ENCODE assay signal across 10 cellular contexts in the genomic region with DNA sequence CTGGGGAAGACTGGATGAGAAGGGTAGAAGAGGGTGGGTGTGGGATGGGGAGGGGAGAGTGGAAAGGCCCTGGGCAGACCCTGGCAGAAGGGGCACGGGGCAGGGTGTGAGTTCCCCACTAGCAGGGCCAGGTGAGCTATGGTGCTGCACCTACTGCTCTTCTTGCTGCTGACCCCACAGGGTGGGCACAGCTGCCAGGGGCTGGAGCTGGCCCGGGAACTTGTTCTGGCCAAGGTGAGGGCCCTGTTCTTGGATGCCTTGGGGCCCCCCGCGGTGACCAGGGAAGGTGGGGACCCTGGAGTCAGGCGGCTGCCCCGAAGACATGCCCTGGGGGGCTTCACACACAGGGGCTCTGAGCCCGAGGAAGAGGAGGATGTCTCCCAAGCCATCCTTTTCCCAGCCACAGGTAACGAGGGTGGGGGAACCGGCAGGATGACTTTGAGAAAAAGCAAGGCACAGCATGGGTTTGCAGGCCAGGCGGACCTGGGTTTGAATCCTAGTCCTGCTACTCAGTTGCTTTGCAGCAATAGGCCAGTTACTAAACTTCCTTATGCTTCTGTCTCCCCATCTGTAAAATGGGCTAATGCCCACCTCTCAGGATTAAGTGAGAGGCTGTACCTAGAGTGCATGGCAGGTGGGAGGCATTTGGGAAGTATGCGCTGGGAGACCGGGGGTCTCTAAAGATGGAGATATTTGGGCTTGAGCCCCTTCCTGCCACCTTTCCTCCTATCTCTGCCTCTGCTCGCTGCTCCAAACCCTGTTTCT. TPM values are rescaled to one million over a fixed set of nuclear protein-coding genes. Genes with fewer than 3 reads are reported as not detected.
DNase-seq lines count a peak whose midpoint lies in the region; ATAC-seq, FAIRE-seq and TF ChIP-seq lines count a peak whose summit lies in the region.
"Had no signal": no experiment of that assay in that cellular context is flagged by ENCODE, and none has a peak within 500 bp of the region (broad histone marks: within the 10 kb centered on the region; RNA-seq: fewer than 3 reads in every experiment).

A gene with protein sequence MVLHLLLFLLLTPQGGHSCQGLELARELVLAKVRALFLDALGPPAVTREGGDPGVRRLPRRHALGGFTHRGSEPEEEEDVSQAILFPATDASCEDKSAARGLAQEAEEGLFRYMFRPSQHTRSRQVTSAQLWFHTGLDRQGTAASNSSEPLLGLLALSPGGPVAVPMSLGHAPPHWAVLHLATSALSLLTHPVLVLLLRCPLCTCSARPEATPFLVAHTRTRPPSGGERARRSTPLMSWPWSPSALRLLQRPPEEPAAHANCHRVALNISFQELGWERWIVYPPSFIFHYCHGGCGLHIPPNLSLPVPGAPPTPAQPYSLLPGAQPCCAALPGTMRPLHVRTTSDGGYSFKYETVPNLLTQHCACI (plus strand): TSS at position 74 of the 765 bp plus-strand sequence. CDS start 65 bp downstream, at position 139.

- H3K18ac ChIP-seq in H1 (ENCODE audit: extremely low read depth, low read length): peak within 1 kb of the TSS; percentile 95

- TF ChIP-seq EP300 in H1 (IDR thresholded peaks at IDR 0.05; ENCODE audit: borderline replicate concordance in 1 of 2, low read depth in 2 of 2, low read length in 2 of 2): no peak

- H2BK20ac ChIP-seq in H1 (ENCODE audit: low read length): peak within 1 kb of the TSS; percentile 77; the same call in 1 of the 2 replicates

- no peak within 1 kb of the TSS for H3K23ac ChIP-seq in H1 (ENCODE audit: insufficient read length)

- CTCF ChIA-PET in H1 (lab: Charles Lee; ENCODE audit: partially characterized antibody): interaction anchor here (0.6 to 2.9 kb wide), 13 partner anchors 12 to 190 kb away, joined by 3 to 34 read pairs (median 5); a partner anchor contains a TSS

- ATAC-seq in heart right ventricle: peak in 2 of 8 donors; percentile 2 to 3
- no peak for ATAC-seq in left ventricle myocardium superior
- no peak for ATAC-seq in naive B cell (ENCODE audit: low read depth in 2 of 2)
- ATAC-seq in HG02759 (IDR thresholded peaks at IDR 0.05; ENCODE audit: unreplicated experiment): no peak

- H2BK120ac ChIP-seq in H1 (replicated peaks; ENCODE audit: low read depth, low read length): peak within 1 kb of the TSS; percentile 9

- H3K4me1 ChIP-seq in heart right ventricle: peaks cover 2 to 49% (median 13%) of the 10 kb centered on the region in 9 donors
- peaks cover 7 to 34% (median 27%) of the 10 kb centered on the region in 4 experiments for H3K4me1 ChIP-seq in H1 (replicated peaks in 1 of 4; ENCODE audit: control insufficient read depth in 3 of 4, insufficient read depth in 4 of 4, low read length in 3 of 4)
- no peaks in the 10 kb centered on the region for H3K4me1 ChIP-seq in urinary bladder (ENCODE audit: insufficient read depth)

- H2AFZ ChIP-seq in H1 (ENCODE audit: low read length): no peak within 1 kb of the TSS

- peaks cover 10% of the 10 kb centered on the region; the same call in 1 of the 2 replicates for H3K23me2 ChIP-seq in H1 (ENCODE audit: low read depth, low read length)

- WGBS in heart right ventricle, 2 donors: 82 to 86% methylated on average over 13 of the region's 13 CpGs
- WGBS in H1 (ENCODE audit: extremely low coverage in 1 of 2, insufficient coverage in 1 of 2, insufficient read length in 1 of 2, insufficient replicate concordance in 2 of 2, low coverage in 1 of 2, low lambda C conversion rate in 2 of 2, missing lambda C conversion rate in 1 of 2), 2 experiments: 89% methylated on average over 12 of the region's 13 CpGs; no CpG with 5 or more reads in 1 of the 2 experiments
- 85% methylated on average over 13 of the region's 13 CpGs for WGBS in urinary bladder

- H3K9ac ChIP-seq in H1 (replicated peaks in 1 of 4; ENCODE audit: extremely low read depth in 1 of 4, low read depth in 3 of 4, low read length in 3 of 4): peak within 1 kb of the TSS in 1 of 4 experiments; percentile 25; a peak in 2 of 7 replicates

- no peak for TF ChIP-seq RAD21 in H1 (IDR thresholded peaks at IDR 0.05 in 1 of 2, conservative IDR thresholded peaks at IDR 0.05 in 1 of 2; ENCODE audit: low read depth in 2 of 2, low read length in 2 of 2)

- no peak within 1 kb of the TSS for H3K14ac ChIP-seq in H1 (ENCODE audit: insufficient read length)

- POLR2A ChIA-PET in H1 (lab: Charles Lee; ENCODE audit: partially characterized antibody): interaction anchor here (1.1 to 18.6 kb wide), 9 partner anchors 13 to 43 kb away, joined by 3 to 293 read pairs (median 7); a partner anchor contains a TSS

- H2AK5ac ChIP-seq in H1 (ENCODE audit: low read depth, low read length): peak within 1 kb of the TSS; percentile 94; the same call in 1 of the 2 replicates

- H4K20me1 ChIP-seq in H1 (replicated peaks in 1 of 2; ENCODE audit: control insufficient read depth in 1 of 2, insufficient read depth in 2 of 2, low read length in 2 of 2): no peaks in the 10 kb centered on the region

- H3K27ac Mint-ChIP-seq in naive B cell: no peak within 1 kb of the TSS
- H3K27ac Mint-ChIP-seq: activated naive CD8-positive, alpha-beta T cell treated with anti-CD3 and anti-CD28 coated beads, Interleukin-2, amount 10 ng/mL, durations not matched to agents 7 days and 5 days had no signal

- H2BK12ac ChIP-seq in H1 (ENCODE audit: low read depth, low read length): peak within 1 kb of the TSS; percentile 99

- H3K4me1 Mint-ChIP-seq in naive B cell: peaks cover 5 to 7% (median 7%) of the 10 kb centered on the region in 3 donors
- H3K4me1 Mint-ChIP-seq: activated naive CD8-positive, alpha-beta T cell treated with anti-CD3 and anti-CD28 coated beads, Interleukin-2, amount 10 ng/mL, durations not matched to agents 7 days and 5 days had no signal

- H3K4me3 ChIP-seq in heart right ventricle (peak within 1 kb of the TSS in 9 of 10 donors; percentile 64 to 95 (median 70)), H1 (ENCODE audit: extremely low read depth in 1 of 4, insufficient read depth in 2 of 4, low read depth in 3 of 4, low read length in 4 of 4) (peak within 1 kb of the TSS; percentile 21 to 74 (median 48)), urinary bladder (ENCODE audit: low read depth, low read length) (peak within 1 kb of the TSS; percentile 73)

- H3K9me3 Mint-ChIP-seq in naive B cell: no peaks in the 10 kb centered on the region
- H3K9me3 Mint-ChIP-seq: activated naive CD8-positive, alpha-beta T cell treated with anti-CD3 and anti-CD28 coated beads, Interleukin-2, amount 10 ng/mL, durations not matched to agents 7 days and 5 days had no signal

- H3K27ac ChIP-seq in heart right ventricle (peak within 1 kb of the TSS; percentile 65 to 95 (median 88)), H1 (ENCODE audit: low read depth, low read length) (peak within 1 kb of the TSS; percentile 38; the same call in 1 of the 2 replicates), urinary bladder (ENCODE audit: low read depth) (peak within 1 kb of the TSS; percentile 43)
- H3K27ac ChIP-seq: C4-2B had no signal

- H4K8ac ChIP-seq in H1 (ENCODE audit: extremely low read depth, insufficient read depth, low read length): no peak within 1 kb of the TSS; the same call in 1 of the 2 replicates

- intact Hi-C loops in heart right ventricle (cut with DNase I) (loop anchor here in 2 of 10 donors (5.0 kb wide), 3 partner anchors 50 to 70 kb away; a partner anchor contains a TSS), left ventricle myocardium superior (cut with micrococcal nuclease) (no loop called here)

- H3K79me2 ChIP-seq in H1 (ENCODE audit: control insufficient read depth in 1 of 2, insufficient read depth in 2 of 2, low read length in 2 of 2): peaks cover 0 to 7% of the 10 kb centered on the region in 2 experiments; a peak in 2 of 4 replicates

- H4K5ac ChIP-seq in H1 (ENCODE audit: insufficient read length, low read depth, low read length): peak within 1 kb of the TSS; percentile 79

- DNase-seq in heart right ventricle: peak in 1 of 2 donors; percentile 13
- DNase-seq in left ventricle myocardium superior: no peak
- DNase-seq in H1 (ENCODE audit: low read depth in 1 of 2, low spot score in 2 of 2): no peak
- DNase-seq in naive B cell: no peak
- no peak for DNase-seq in NCI-H2171 (lab: John Stamatoyannopoulos, UW)
- no peak for DNase-seq in NCI-H524 treated with DMSO at 0.1 percent for 48 hours (lab: John Stamatoyannopoulos, UW)
- DNase-seq: activated naive CD8-positive, alpha-beta T cell treated with anti-CD3 and anti-CD28 coated beads, Interleukin-2, amount 10 ng/mL, durations not matched to agents 7 days and 5 days had no signal

- TF ChIP-seq CTCF in heart right ventricle (IDR thresholded peaks at IDR 0.05): no peak
- TF ChIP-seq CTCF in H1 (IDR thresholded peaks at IDR 0.05; ENCODE audit: control extremely low read depth in 1 of 3, insufficient read depth in 1 of 3, low read depth in 1 of 3, low read length in 3 of 3): no peak

- no peak for TF ChIP-seq POLR2A in H1 (IDR thresholded peaks at IDR 0.05; ENCODE audit: control extremely low read depth in 1 of 2, low read depth in 2 of 2, low read length in 2 of 2)

- no peaks in the 10 kb centered on the region for H3K36me3 Mint-ChIP-seq in naive B cell
- H3K36me3 Mint-ChIP-seq: activated naive CD8-positive, alpha-beta T cell treated with anti-CD3 and anti-CD28 coated beads, Interleukin-2, amount 10 ng/mL, durations not matched to agents 7 days and 5 days had no signal

- H3K4ac ChIP-seq in H1 (replicated peaks; ENCODE audit: insufficient read length, low read depth, low read length): peak within 1 kb of the TSS; percentile 81

- H4K91ac ChIP-seq in H1 (replicated peaks; ENCODE audit: insufficient read length, low read length): peak within 1 kb of the TSS; percentile 71

- no peak for FAIRE-seq in H1 (lab: Jason Lieb, UNC)

- no peaks in the 10 kb centered on the region for H3K79me1 ChIP-seq in H1 (ENCODE audit: low read depth, low read length)

- H3K36me3 ChIP-seq in heart right ventricle: peaks cover 0 to 16% (median 0%) of the 10 kb centered on the region in 9 donors
- peaks cover 0 to 16% (median 4%) of the 10 kb centered on the region in 4 experiments; a peak in 3 of 8 replicates for H3K36me3 ChIP-seq in H1 (ENCODE audit: control insufficient read depth in 2 of 4, insufficient read depth in 4 of 4, low read length in 3 of 4)
- H3K36me3 ChIP-seq in urinary bladder (ENCODE audit: insufficient read depth): no peaks in the 10 kb centered on the region

- peaks cover 40 to 81% (median 74%) of the 10 kb centered on the region in 3 donors for H3K27me3 Mint-ChIP-seq in naive B cell

- peak within 1 kb of the TSS in 7 of 8 donors; percentile 19 to 73 (median 42) for H3K4me3 Mint-ChIP-seq in naive B cell
- H3K4me3 Mint-ChIP-seq: activated naive CD8-positive, alpha-beta T cell treated with anti-CD3 and anti-CD28 coated beads, Interleukin-2, amount 10 ng/mL, durations not matched to agents 7 days and 5 days had no signal

- H2BK15ac ChIP-seq in H1 (ENCODE audit: low read length): peak within 1 kb of the TSS; percentile 100

- peak within 1 kb of the TSS; percentile 97 for H2BK5ac ChIP-seq in H1 (ENCODE audit: low read depth, low read length)

- H3K9me3 ChIP-seq in heart right ventricle (no peaks in the 10 kb centered on the region), H1 (ENCODE audit: insufficient read depth in 2 of 2, low read depth in 1 of 2, low read length in 1 of 2) (peaks cover 0 to 8% of the 10 kb centered on the region in 2 experiments; a peak in 1 of 4 replicates)

- peak within 1 kb of the TSS; percentile 24 for H3K56ac ChIP-seq in H1 (replicated peaks; ENCODE audit: insufficient read length, low read depth, low read length)

- peak within 1 kb of the TSS; percentile 67 to 70 for H3K4me2 ChIP-seq in H1 (ENCODE audit: insufficient read depth in 1 of 2, low read depth in 2 of 2, low read length in 2 of 2)

- H3K27me3 ChIP-seq in heart right ventricle: peaks cover 0 to 46% (median 0%) of the 10 kb centered on the region in 7 donors
- peaks cover 0 to 2% (median 0%) of the 10 kb centered on the region in 4 experiments; a peak in 2 of 7 replicates for H3K27me3 ChIP-seq in H1 (replicated peaks in 1 of 4; ENCODE audit: control insufficient read depth in 3 of 4, extremely low read depth in 1 of 4, insufficient read depth in 3 of 4, low read length in 3 of 4)

RNA-seq across cellular contexts. Expression of the gene that starts here (rescaled TPM):
- total RNA-seq in heart right ventricle (1 to 10 TPM; 1.1 to 4.2 (median 2.5) TPM), left ventricle myocardium superior (1.5 TPM), urinary bladder (not detected)
- polyA plus RNA-seq in heart right ventricle (10 to 100 TPM in 1 of 2 donors, 1 to 10 TPM in 1; 4.0 to 22.1 TPM), H1 (2011; rRNA removed) (2.7 and 4.3 TPM in 2 replicates), naive B cell (ENCODE audit: low read depth in 6 of 6) (not detected), urinary bladder (0.49 TPM)
- total RNA-seq in H1 (2021; fragmentation: NEBNext Ultra II Directional; extraction: Animal tissue kit (Norgen Biotek cat#: 25700)): 0.65 and 0.73 TPM in 2 replicates
- polyA plus RNA-seq in H1 (2011; cell fraction: cytosol; rRNA removed): 3.2 TPM
- polyA plus RNA-seq in H1 (2011; cell fraction: nucleus; rRNA removed): 11.1 TPM
- polyA plus RNA-seq in H1 (2012, experiment 1 of 2): 0.77 to 3.2 TPM (median 2.1 TPM) in 4 replicates
- 0.54 TPM for polyA plus RNA-seq in H1 (2012, experiment 2 of 2)
- 0.61 TPM for polyA plus RNA-seq in H1 (2013, experiment 1 of 2)
- 0.57 TPM for polyA plus RNA-seq in H1 (2013, experiment 2 of 2)
- polyA minus RNA-seq in H1 (2011; rRNA and poly(A)+ RNA removed): 0.22 and 0.41 TPM in 2 replicates
- not detected for polyA minus RNA-seq in H1 (2011; cell fraction: cytosol; rRNA and poly(A)+ RNA removed)
- polyA minus RNA-seq in H1 (2011; cell fraction: nucleus; rRNA and poly(A)+ RNA removed): 1.1 TPM
- total RNA-seq: activated naive CD8-positive, alpha-beta T cell treated with anti-CD3 and anti-CD28 coated beads, Interleukin-2, amount 10 ng/mL, durations not matched to agents 7 days and 5 days had no signal

Comparison
In these comparisons a context has a peak if more than half of its experiments do, and no peak if none do; other contexts are left out.
1. H3K27ac ChIP-seq: peak in every context shown above with its lines; median percentile 88 in heart right ventricle; 43 in urinary bladder; 38 in H1.